In genomic region chr5:66247176-66247960, GRCh38 we compare ENCODE assay signal across 14 cellular contexts.
A peak's percentile ranks its signal among the peaks of the same experiment; 100 is the strongest.
DNase-seq lines count a peak whose midpoint lies in the region; ATAC-seq, FAIRE-seq and TF ChIP-seq lines count a peak whose summit lies in the region.
"Had no signal": no experiment of that assay in that cellular context is flagged by ENCODE, and none has a peak within 500 bp of the region (broad histone marks: within the 10 kb centered on the region; RNA-seq: fewer than 3 reads in every experiment).

No MANE protein-coding gene starts in this region.

- peak; percentile 66 to 76 for DNase-seq in A549 (ENCODE audit: low read depth in 1 of 2, low spot score in 1 of 2)
- DNase-seq in SW480 (ENCODE audit: low spot score), result peak; percentile 52
- peak; percentile 50 for DNase-seq in fibroblast of the aortic adventitia (ENCODE audit: low read depth)
- no peak for DNase-seq in NCI-H2107 (lab: John Stamatoyannopoulos, UW)
- DNase-seq in cortex of kidney (lab: John Stamatoyannopoulos, UW), result no peak
- no peak for DNase-seq in GM23338 (ENCODE audit: low spot score)
- DNase-seq: activated T-cell treated with anti-CD3 and anti-CD28 coated beads, Interleukin-2, amount 50 U/mL, for 24 hours; left ventricle myocardium superior; stimulated activated CD4-positive, alpha-beta T cell treated with anti-CD3 and anti-CD28 coated beads, Interleukin-2, amount 100 ng/mL, for 48 hours had no signal

- H3K27me3 Mint-ChIP-seq in GM23338 (ENCODE audit: insufficient read depth, low read depth, poor library complexity), result peaks cover 2% of the 10 kb centered on the region
- H3K27me3 Mint-ChIP-seq: activated T-cell treated with anti-CD3 and anti-CD28 coated beads, Interleukin-2, amount 50 U/mL, for 24 hours; stimulated activated naive CD8-positive, alpha-beta T cell treated with anti-CD3 and anti-CD28 coated beads, Interleukin-15, Interleukin-2, amounts not matched to agents 100 ng/mL and 50 ng/mL, for 24 hours had no signal

- POLR2A ChIA-PET in A549 (lab: Yijun Ruan, JAX) (no interaction called here), HEK293 (lab: Yijun Ruan, JAX) (no interaction called here)

- H3K4me1 ChIP-seq in A549 (peaks cover 21% of the 10 kb centered on the region), HEK293 (ENCODE audit: control insufficient read depth, insufficient read depth, low read length) (peaks cover 3% of the 10 kb centered on the region; the same call in 1 of the 2 replicates), GM23338 (ENCODE audit: insufficient read depth) (peaks cover 12% of the 10 kb centered on the region; the same call in 1 of the 2 replicates)
- H3K4me1 ChIP-seq: BLaER1 had no signal

- TF ChIP-seq EP300 in A549 (IDR thresholded peaks at IDR 0.05), result no peak

- H3K36me3 Mint-ChIP-seq in GM23338 (ENCODE audit: low read depth), result no peaks in the 10 kb centered on the region

- no peak overlapping the region for H3K27ac Mint-ChIP-seq in GM23338
- H3K27ac Mint-ChIP-seq: activated T-cell treated with anti-CD3 and anti-CD28 coated beads, Interleukin-2, amount 50 U/mL, for 24 hours; stimulated activated naive CD8-positive, alpha-beta T cell treated with anti-CD3 and anti-CD28 coated beads, Interleukin-15, Interleukin-2, amounts not matched to agents 100 ng/mL and 50 ng/mL, for 24 hours had no signal

- TF ChIP-seq CTCF in A549 (IDR thresholded peaks at IDR 0.05), result no peak
- no peak for TF ChIP-seq CTCF in HEK293 (tag by site-specific recombination; IDR thresholded peaks at IDR 0.05)
- TF ChIP-seq CTCF in fibroblast of the aortic adventitia (IDR thresholded peaks at IDR 0.05; ENCODE audit: insufficient read depth, low read length), result no peak
- no peak for TF ChIP-seq CTCF in GM23338 (conservative IDR thresholded peaks at IDR 0.05; ENCODE audit: low read depth in 2 of 2)

- H3K4me3 ChIP-seq in A549, result no peak overlapping the region
- H3K4me3 ChIP-seq in HEK293 (ENCODE audit: low read depth, low read length), result no peak overlapping the region
- H3K4me3 ChIP-seq in fibroblast of the aortic adventitia (ENCODE audit: low read depth, low read length), result no peak overlapping the region
- no peak overlapping the region for H3K4me3 ChIP-seq in GM23338
- H3K4me3 ChIP-seq: BLaER1, cardiac muscle cell had no signal

- H3K36me3 ChIP-seq in HEK293 (ENCODE audit: control insufficient read depth in 2 of 2, insufficient read depth in 1 of 2, low read length in 2 of 2), result no peaks in the 10 kb centered on the region
- H3K36me3 ChIP-seq in GM23338 (ENCODE audit: insufficient read depth), result no peaks in the 10 kb centered on the region
- H3K36me3 ChIP-seq: BLaER1, cardiac muscle cell had no signal

- FAIRE-seq in A549 (lab: Jason Lieb, UNC), result peak; percentile 32

- peaks cover 14% of the 10 kb centered on the region for H3K4me1 Mint-ChIP-seq in GM23338

- peak overlapping the region in 1 of 2 experiments; percentile 68; a peak in 4 of 6 replicates for H3K27ac ChIP-seq in A549
- H3K27ac ChIP-seq in HEK293 (ENCODE audit: extremely low read depth, low read depth, low read length), result no peak overlapping the region
- H3K27ac ChIP-seq in GM23338 (ENCODE audit: low read depth), result no peak overlapping the region
- H3K27ac ChIP-seq: BLaER1, cardiac muscle cell had no signal

- WGBS in A549 (ENCODE audit: missing lambda C conversion rate), result 59% methylated on average over 4 of the region's 4 CpGs

- H3K79me2 ChIP-seq in GM23338 (replicated peaks; ENCODE audit: insufficient read depth), result no peaks in the 10 kb centered on the region

- TF ChIP-seq POLR2A in A549 (IDR thresholded peaks at IDR 0.05; ENCODE audit: low read length), result no peak

- no peak overlapping the region for H3K4me3 Mint-ChIP-seq in GM23338
- H3K4me3 Mint-ChIP-seq: activated T-cell treated with anti-CD3 and anti-CD28 coated beads, Interleukin-2, amount 50 U/mL, for 24 hours; stimulated activated naive CD8-positive, alpha-beta T cell treated with anti-CD3 and anti-CD28 coated beads, Interleukin-15, Interleukin-2, amounts not matched to agents 100 ng/mL and 50 ng/mL, for 24 hours had no signal

- H3K9me2 ChIP-seq in GM23338 (ENCODE audit: insufficient read depth), result peaks cover 5% of the 10 kb centered on the region; the same call in 1 of the 2 replicates

- no peak overlapping the region for H2AFZ ChIP-seq in GM23338

- no peaks in the 10 kb centered on the region for H3F3A ChIP-seq in GM23338 (replicated peaks; ENCODE audit: low read depth)

- no peaks in the 10 kb centered on the region for H4K20me1 ChIP-seq in GM23338 (replicated peaks; ENCODE audit: insufficient read depth)
- H4K20me1 ChIP-seq: BLaER1 had no signal

- H3K9me3 ChIP-seq in A549 (no peaks in the 10 kb centered on the region), HEK293 (ENCODE audit: control insufficient read depth, insufficient read depth, low read depth, low read length) (no peaks in the 10 kb centered on the region)
- H3K9me3 ChIP-seq: BLaER1 had no signal

- H3K27me3 ChIP-seq in GM23338 (ENCODE audit: insufficient read depth), result no peaks in the 10 kb centered on the region
- H3K27me3 ChIP-seq: BLaER1, cardiac muscle cell had no signal

- CTCF ChIA-PET in A549 (lab: Yijun Ruan, JAX) (interaction anchor here (1.2 to 1.8 kb wide), 2 partner anchors 59 to 62 kb away, joined by 3 to 7 read pairs; no protein-coding TSS in a partner anchor), HEK293 (lab: Yijun Ruan, JAX) (interaction anchor here (0.8 to 1.1 kb wide), 2 partner anchors 11 to 96 kb away, joined by 3 read pairs; no protein-coding TSS in a partner anchor)

- TF ChIP-seq RAD21 in A549 (conservative IDR thresholded peaks at IDR 0.05 in 1 of 2, IDR thresholded peaks at IDR 0.05 in 1 of 2), result no peak

- H3K9me3 Mint-ChIP-seq in GM23338, result no peaks in the 10 kb centered on the region
- H3K9me3 Mint-ChIP-seq: activated T-cell treated with anti-CD3 and anti-CD28 coated beads, Interleukin-2, amount 50 U/mL, for 24 hours; stimulated activated naive CD8-positive, alpha-beta T cell treated with anti-CD3 and anti-CD28 coated beads, Interleukin-15, Interleukin-2, amounts not matched to agents 100 ng/mL and 50 ng/mL, for 24 hours had no signal

- ATAC-seq in A549, result peak; percentile 89 to 93
- no peak for ATAC-seq in GM21381 (IDR thresholded peaks at IDR 0.05; ENCODE audit: unreplicated experiment)
- ATAC-seq in GM23338, result no peak
- ATAC-seq: left ventricle myocardium superior had no signal

- H3K4me2 ChIP-seq in A549 (peak overlapping the region; percentile 69), GM23338 (no peak overlapping the region)
- H3K4me2 ChIP-seq: BLaER1 had no signal

TF ChIP-seq in A549, 52 proteins besides CTCF, POLR2A, EP300 and RAD21:
- TF ChIP-seq FOSL2 (IDR thresholded peaks at IDR 0.05) (peak; percentile 68; the same call in 1 of the 2 replicates), FOSL2 (CRISPR knock-in tag; IDR thresholded peaks at IDR 0.05) (peak; percentile 93), EHF (CRISPR knock-in tag; IDR thresholded peaks at IDR 0.05) (no peak), JUN (IDR thresholded peaks at IDR 0.05) (0 out of 5 replicates have a peak, but pooled peaks of 1 of the 2 experiments have one; percentile 27), JUNB (IDR thresholded peaks at IDR 0.05) (peak; percentile 60; the same call in 1 of the 2 replicates), CHD2 (IDR thresholded peaks at IDR 0.05; ENCODE audit: low read length, partially characterized antibody) (no peak), CEBPB (IDR thresholded peaks at IDR 0.05) (peak; percentile 83 to 93), MAX (IDR thresholded peaks at IDR 0.05) (0 out of 2 replicates have a peak, but pooled peaks have one; percentile 8)

TF ChIP-seq in HEK293, 187 proteins besides CTCF, POLR2A, EP300 and RAD21:
- 0 out of 2 replicates have a peak, but pooled peaks have one; percentile 25 for TF ChIP-seq ATF2 (tag by site-specific recombination; IDR thresholded peaks at IDR 0.05; ENCODE audit: low read depth)
- TF ChIP-seq KLF9 (tag by site-specific recombination; IDR thresholded peaks at IDR 0.05; ENCODE audit: low read depth), result no peak

TF ChIP-seq in GM23338, 12 proteins besides CTCF, POLR2A, EP300 and RAD21 (continues in another document):
- TF ChIP-seq REST (IDR thresholded peaks at IDR 0.05; ENCODE audit: unreplicated experiment), result no peak
- TF ChIP-seq ETS1 (IDR thresholded peaks at IDR 0.05), result no peak
- no peak for TF ChIP-seq JUNB (IDR thresholded peaks at IDR 0.05; ENCODE audit: unreplicated experiment)
- TF ChIP-seq POLR2AphosphoS5 (IDR thresholded peaks at IDR 0.05; ENCODE audit: low read depth), result no peak

Comparison
In these comparisons a context has a peak if more than half of its experiments do, and no peak if none do; other contexts are left out.
1. ATAC-seq: peak in A549 (2 of 2); none in GM21381 (single experiment) and GM23338 (single experiment).
2. DNase-seq: peak in A549 (2 of 2), SW480 (single experiment) and fibroblast of the aortic adventitia (single experiment); none in NCI-H2107 (single experiment), cortex of kidney (single experiment) and GM23338 (single experiment).